20 cellular contexts compared by ENCODE assay signal in the genomic region with DNA sequence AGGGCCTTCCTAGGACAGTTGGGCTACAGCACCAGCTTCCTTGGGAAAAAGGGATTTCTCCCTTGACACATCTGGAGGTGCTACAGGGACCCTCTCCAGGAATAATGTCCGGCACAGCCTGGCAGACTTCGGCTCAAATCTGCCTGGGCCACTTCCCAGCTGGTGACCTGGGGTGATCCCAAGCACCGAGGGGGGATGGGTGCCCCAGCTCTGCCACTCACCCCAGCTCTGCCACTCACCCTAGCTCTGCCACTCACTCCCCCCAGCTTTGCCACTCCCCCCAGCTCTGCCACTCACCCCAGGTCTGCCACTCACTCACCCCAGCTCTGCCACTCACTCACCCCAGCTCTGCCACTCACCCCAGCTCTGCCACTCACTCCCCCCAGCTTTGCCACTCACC. TPM values are rescaled to one million over a fixed set of nuclear protein-coding genes. Genes with fewer than 3 reads are reported as not detected.
DNase-seq lines count a peak whose midpoint lies in the region; ATAC-seq, FAIRE-seq and TF ChIP-seq lines count a peak whose summit lies in the region.
"Had no signal": no experiment of that assay in that cellular context is flagged by ENCODE, and none has a peak within 500 bp of the region (broad histone marks: within the 10 kb centered on the region; RNA-seq: fewer than 3 reads in every experiment).

No MANE protein-coding gene starts in this region.

- no peak for TF ChIP-seq POLR2A in lower leg skin (IDR thresholded peaks at IDR 0.05)

- CTCF ChIA-PET in BJ (lab: Yijun Ruan, JAX), result interaction anchor here (1.6 kb wide), 1 partner anchor 40 kb away, joined by 5 read pairs; no protein-coding TSS in a partner anchor

- H4K91ac ChIP-seq in mesenchymal stem cell (ENCODE audit: low read length), result no peak overlapping the region

- peak overlapping the region; percentile 40 for H2AK5ac ChIP-seq in mesenchymal stem cell (ENCODE audit: low read length, severe bottlenecking)

- H3K36me3 Mint-ChIP-seq in stimulated activated effector memory CD8-positive, alpha-beta T cell treated with anti-CD3 and anti-CD28 coated beads, Interleukin-12 subunit alpha, Interleukin-12 subunit beta, amount 100 ng/mL, for 72 hours, result no peaks in the 10 kb centered on the region
- peaks cover 2% of the 10 kb centered on the region for H3K36me3 Mint-ChIP-seq in activated naive CD8-positive, alpha-beta T cell treated with anti-CD3 and anti-CD28 coated beads for 36 hours
- H3K36me3 Mint-ChIP-seq: naive thymus-derived CD4-positive, alpha-beta T cell had no signal

- H3K18ac ChIP-seq in mesenchymal stem cell (ENCODE audit: low read depth in 1 of 2, low read length in 2 of 2), result no peak overlapping the region

- peak overlapping the region in 1 of 2 experiments; percentile 25 for H3K4ac ChIP-seq in mesenchymal stem cell (ENCODE audit: low read depth in 1 of 2, low read length in 2 of 2)

- peak overlapping the region; percentile 71 for H3K27ac Mint-ChIP-seq in stimulated activated effector memory CD8-positive, alpha-beta T cell treated with anti-CD3 and anti-CD28 coated beads, Interleukin-12 subunit alpha, Interleukin-12 subunit beta, amount 100 ng/mL, for 72 hours
- H3K27ac Mint-ChIP-seq in activated naive CD8-positive, alpha-beta T cell treated with anti-CD3 and anti-CD28 coated beads for 36 hours, result no peak overlapping the region
- H3K27ac Mint-ChIP-seq: endodermal cell; naive thymus-derived CD4-positive, alpha-beta T cell; stimulated activated naive CD8-positive, alpha-beta T cell treated with anti-CD3 and anti-CD28 coated beads, Interleukin-15, amount 100 ng/mL, for 72 hours had no signal

- H3K36me3 ChIP-seq in BJ (ENCODE audit: control insufficient read depth, insufficient read depth, low read length), result peaks cover 4% of the 10 kb centered on the region
- H3K36me3 ChIP-seq in adipocyte (ENCODE audit: control insufficient read depth, insufficient read depth, low read length, severe bottlenecking), result peaks cover 8% of the 10 kb centered on the region
- H3K36me3 ChIP-seq in mesenchymal stem cell (ENCODE audit: control insufficient read depth in 1 of 2, insufficient read depth in 2 of 2, low read depth in 1 of 2, low read length in 2 of 2), result peaks cover 5 to 27% of the 10 kb centered on the region in 2 experiments

- no peak overlapping the region for H3K14ac ChIP-seq in mesenchymal stem cell (ENCODE audit: low read length in 2 of 2)

- H3K9me3 Mint-ChIP-seq in stimulated activated effector memory CD8-positive, alpha-beta T cell treated with anti-CD3 and anti-CD28 coated beads, Interleukin-12 subunit alpha, Interleukin-12 subunit beta, amount 100 ng/mL, for 72 hours, result no peaks in the 10 kb centered on the region
- no peaks in the 10 kb centered on the region for H3K9me3 Mint-ChIP-seq in activated naive CD8-positive, alpha-beta T cell treated with anti-CD3 and anti-CD28 coated beads for 36 hours
- H3K9me3 Mint-ChIP-seq: naive thymus-derived CD4-positive, alpha-beta T cell; stimulated activated naive CD8-positive, alpha-beta T cell treated with anti-CD3 and anti-CD28 coated beads, Interleukin-15, amount 100 ng/mL, for 72 hours had no signal

- no peak overlapping the region for H2BK15ac ChIP-seq in mesenchymal stem cell (ENCODE audit: low read depth, poor library complexity, severe bottlenecking)

- H2AFZ ChIP-seq in mesenchymal stem cell (ENCODE audit: low read depth, low read length), result no peak overlapping the region

- POLR2A ChIA-PET in BJ (lab: Charles Lee), result no interaction called here

- 98% methylated on average over 3 of the region's 3 CpGs for WGBS in mesenchymal stem cell
- WGBS in lower leg skin, 2 donors, result 37 to 61% methylated on average over 3 of the region's 3 CpGs

- no peaks in the 10 kb centered on the region for H3K27me3 Mint-ChIP-seq in activated naive CD8-positive, alpha-beta T cell treated with anti-CD3 and anti-CD28 coated beads for 36 hours
- H3K27me3 Mint-ChIP-seq: stimulated activated naive CD8-positive, alpha-beta T cell treated with anti-CD3 and anti-CD28 coated beads, Interleukin-15, amount 100 ng/mL, for 72 hours had no signal

- no peak for ATAC-seq in stimulated activated effector memory CD8-positive, alpha-beta T cell treated with anti-CD3 and anti-CD28 coated beads, Interleukin-12 subunit alpha, Interleukin-12 subunit beta, amount 100 ng/mL, for 72 hours
- ATAC-seq in HG03439 (IDR thresholded peaks at IDR 0.05; ENCODE audit: unreplicated experiment), result no peak
- ATAC-seq: naive thymus-derived CD4-positive, alpha-beta T cell; stimulated activated naive CD8-positive, alpha-beta T cell treated with anti-CD3 and anti-CD28 coated beads, Interleukin-15, amount 100 ng/mL, for 72 hours had no signal

- DNase-seq in BJ (ENCODE audit: low read depth) (no peak), adipocyte (ENCODE audit: low read depth) (no peak), mesenchymal stem cell (no peak), GM19239 (ENCODE audit: insufficient read length, low spot score) (no peak), lower leg skin (ENCODE audit: low spot score in 2 of 2) (no peak)
- no peak for DNase-seq in stimulated activated effector memory CD8-positive, alpha-beta T cell treated with anti-CD3 and anti-CD28 coated beads, Interleukin-12 subunit alpha, Interleukin-12 subunit beta, amount 100 ng/mL, for 72 hours (ENCODE audit: low spot score in 2 of 2)
- no peak for DNase-seq in activated naive CD8-positive, alpha-beta T cell treated with anti-CD3 and anti-CD28 coated beads for 36 hours
- DNase-seq: activated CD4-positive, alpha-beta T cell treated with anti-CD3 and anti-CD28 coated beads, Interleukin-2, amount 50 U/mL, for 4 hours; DND-41; endodermal cell; kidney glomerular epithelial cell; naive thymus-derived CD4-positive, alpha-beta T cell; NCI-H1048; NCI-H2171; NK-92 treated with Interleukin-12 subunit alpha and Interleukin-12 subunit beta, amount 100 ng/mL, for 24 hours; SHP77 treated with DMSO at 0.1 percent for 48 hours; stimulated activated naive CD8-positive, alpha-beta T cell treated with anti-CD3 and anti-CD28 coated beads, Interleukin-15, amount 100 ng/mL, for 72 hours had no signal

- H3K4me1 ChIP-seq in adipocyte (ENCODE audit: control insufficient read depth, insufficient read depth, low read length) (peaks cover 59% of the 10 kb centered on the region), mesenchymal stem cell (ENCODE audit: control insufficient read depth, insufficient read depth, low read depth, low read length) (peaks cover 79% of the 10 kb centered on the region)

- no peak for FAIRE-seq in GM19239 (lab: Jason Lieb, UNC)
- FAIRE-seq: bronchial epithelial cell had no signal

- H2BK120ac ChIP-seq in mesenchymal stem cell (ENCODE audit: low read depth, low read length), result no peak overlapping the region

- H3K79me1 ChIP-seq in mesenchymal stem cell (replicated peaks; ENCODE audit: low read length, poor library complexity, severe bottlenecking), result peaks cover 67% of the 10 kb centered on the region

- H3K9ac ChIP-seq in adipocyte (ENCODE audit: low read length) (peak overlapping the region; percentile 73), mesenchymal stem cell (ENCODE audit: low read length) (peak overlapping the region; percentile 31)

- no peak overlapping the region for H3K4me2 ChIP-seq in mesenchymal stem cell (ENCODE audit: low read length, poor library complexity, severe bottlenecking)

- no peak overlapping the region for H2BK12ac ChIP-seq in mesenchymal stem cell (ENCODE audit: low read length in 2 of 2)

- H3K27ac ChIP-seq in mesenchymal stem cell (ENCODE audit: low read length, poor library complexity, severe bottlenecking), result no peak overlapping the region
- H3K27ac ChIP-seq: C4-2B had no signal

- peaks cover 61% of the 10 kb centered on the region for H3K4me1 Mint-ChIP-seq in stimulated activated effector memory CD8-positive, alpha-beta T cell treated with anti-CD3 and anti-CD28 coated beads, Interleukin-12 subunit alpha, Interleukin-12 subunit beta, amount 100 ng/mL, for 72 hours
- H3K4me1 Mint-ChIP-seq in activated naive CD8-positive, alpha-beta T cell treated with anti-CD3 and anti-CD28 coated beads for 36 hours, result peaks cover 9% of the 10 kb centered on the region

- H3K27me3 ChIP-seq in BJ (ENCODE audit: control insufficient read depth, insufficient read depth, low read length) (no peaks in the 10 kb centered on the region), adipocyte (replicated peaks; ENCODE audit: control insufficient read depth, insufficient read depth, low read length) (no peaks in the 10 kb centered on the region), mesenchymal stem cell (ENCODE audit: control insufficient read depth in 1 of 2, insufficient read depth in 1 of 2, low read length in 2 of 2) (no peaks in the 10 kb centered on the region)

- H2BK5ac ChIP-seq in mesenchymal stem cell (ENCODE audit: low read depth, low read length, poor library complexity, severe bottlenecking), result no peak overlapping the region

- intact Hi-C loops in lower leg skin (cut with DNase I; ENCODE audit: low total_unique reads), result no loop called here

- no peak for TF ChIP-seq CTCF in BJ (IDR thresholded peaks at IDR 0.05; ENCODE audit: insufficient read depth, low read depth, low read length)
- TF ChIP-seq CTCF in lower leg skin (IDR thresholded peaks at IDR 0.05), result no peak

- no peak overlapping the region for H3K23ac ChIP-seq in mesenchymal stem cell (ENCODE audit: low read length in 2 of 2)

- H3K9me3 ChIP-seq in adipocyte (ENCODE audit: control insufficient read depth, low read length), result no peaks in the 10 kb centered on the region
- H3K9me3 ChIP-seq in mesenchymal stem cell (ENCODE audit: control insufficient read depth, low read length), result no peaks in the 10 kb centered on the region

- H3K4me3 ChIP-seq in BJ (ENCODE audit: low read depth, low read length) (peak overlapping the region; percentile 20), adipocyte (ENCODE audit: low read length) (peak overlapping the region; percentile 68), mesenchymal stem cell (ENCODE audit: insufficient read depth in 1 of 2, low read depth in 1 of 2, low read length in 2 of 2) (peak overlapping the region in 1 of 2 experiments; percentile 65), lower leg skin (ENCODE audit: low read depth, poor library complexity, severe bottlenecking) (no peak overlapping the region)

- H3K4me3 Mint-ChIP-seq in stimulated activated effector memory CD8-positive, alpha-beta T cell treated with anti-CD3 and anti-CD28 coated beads, Interleukin-12 subunit alpha, Interleukin-12 subunit beta, amount 100 ng/mL, for 72 hours, result no peak overlapping the region
- H3K4me3 Mint-ChIP-seq in activated naive CD8-positive, alpha-beta T cell treated with anti-CD3 and anti-CD28 coated beads for 36 hours, result no peak overlapping the region
- H3K4me3 Mint-ChIP-seq: endodermal cell; naive thymus-derived CD4-positive, alpha-beta T cell; stimulated activated naive CD8-positive, alpha-beta T cell treated with anti-CD3 and anti-CD28 coated beads, Interleukin-15, amount 100 ng/mL, for 72 hours had no signal

- peak overlapping the region; percentile 49 for H4K8ac ChIP-seq in mesenchymal stem cell (ENCODE audit: low read length)

RNA-seq across cellular contexts. Expression of a gene that starts 9.9 kb away (rescaled TPM):
- 10.4 and 20.8 TPM in 2 replicates for polyA plus RNA-seq in BJ (2011; rRNA removed)
- 18.0 and 22.3 TPM in 2 replicates for polyA minus RNA-seq in BJ (2011; rRNA and poly(A)+ RNA removed)
- 13.7 TPM for polyA plus RNA-seq in mesenchymal stem cell (2013, experiment 1 of 2)
- polyA plus RNA-seq in mesenchymal stem cell (2013, experiment 2 of 2), result 14.6 TPM
- 1 to 10 TPM; 6.6 to 7.3 TPM for total RNA-seq in activated naive CD8-positive, alpha-beta T cell treated with anti-CD3 and anti-CD28 coated beads for 36 hours
- total RNA-seq in lower leg skin, result 10 to 100 TPM; 39.0 to 77.4 (median 64.2) TPM

Comparison
In these comparisons a context has a peak if more than half of its experiments do, and no peak if none do; other contexts are left out.
1. RNA of a gene that starts 9.9 kb away (total RNA-seq): 39.0 to 77.4 TPM in lower leg skin; 6.6 to 7.3 TPM in activated naive CD8-positive, alpha-beta T cell treated with anti-CD3 and anti-CD28 coated beads for 36 hours; every median in the first group is over 4 times any median in the second.